8 cellular contexts compared by ENCODE assay signal in genomic region chr15:65212097-65212496, GRCh38. TPM values are rescaled to one million over a fixed set of nuclear protein-coding genes. Genes with fewer than 3 reads are reported as not detected.
A peak's percentile ranks its signal among the peaks of the same experiment; 100 is the strongest.
DNase-seq lines count a peak whose midpoint lies in the region; ATAC-seq and TF ChIP-seq lines count a peak whose summit lies in the region.

No MANE protein-coding gene starts in this region.

- TF ChIP-seq CTCF in endothelial cell (IDR thresholded peaks at IDR 0.05; ENCODE audit: unreplicated experiment): peak; percentile 54

- no peaks in the 10 kb centered on the region for H3K4me1 Mint-ChIP-seq in endothelial cell (ENCODE audit: unreplicated experiment)

- no peak overlapping the region for H3K4me3 Mint-ChIP-seq in endothelial cell (ENCODE audit: unreplicated experiment)

- H3K36me3 Mint-ChIP-seq in endothelial cell (ENCODE audit: low read depth, unreplicated experiment): no peaks in the 10 kb centered on the region

- H3K9me3 Mint-ChIP-seq in endothelial cell (ENCODE audit: unreplicated experiment): no peaks in the 10 kb centered on the region

- no peak for ATAC-seq in GM19397 (IDR thresholded peaks at IDR 0.05; ENCODE audit: unreplicated experiment)

- peak; percentile 3 for DNase-seq in NCI-H2227 (lab: John Stamatoyannopoulos, UW; ENCODE audit: unreplicated experiment)
- DNase-seq in NCI-H2227 treated with DMSO at 0.1 percent for 48 hours (lab: John Stamatoyannopoulos, UW): no peak
- DNase-seq in SW480 (ENCODE audit: low spot score): peak; percentile 25
- peak; percentile 37 for DNase-seq in endothelial cell (ENCODE audit: low spot score)
- peak; percentile 65 for DNase-seq in stimulated activated CD4-positive, alpha-beta T cell treated with anti-CD3 and anti-CD28 coated beads, Interleukin-1b, Interleukin-23, amount 100 ng/mL, for 48 hours
- DNase-seq in GM03348 (ENCODE audit: low spot score): no peak
- no peak for DNase-seq in NCI-H1436 treated with DMSO at 0.1 percent for 48 hours (lab: John Stamatoyannopoulos, UW)

- H3K27me3 Mint-ChIP-seq in endothelial cell (ENCODE audit: unreplicated experiment): peaks cover 3% of the 10 kb centered on the region

- no peak overlapping the region for H3K27ac Mint-ChIP-seq in endothelial cell (ENCODE audit: unreplicated experiment)

RNA-seq across cellular contexts. Expression of gene CILP, which starts 0.8 kb away (rescaled TPM):
- not detected for total RNA-seq in endothelial cell (ENCODE audit: unreplicated experiment)

RNA-seq across cellular contexts. Expression of gene CLPX, which starts 27.0 kb away (rescaled TPM):
- 52.1 TPM for total RNA-seq in endothelial cell (ENCODE audit: unreplicated experiment)

Comparison
In these comparisons a context has a peak if more than half of its experiments do, and no peak if none do; other contexts are left out.
1. DNase-seq: peak in NCI-H2227 (single experiment), SW480 (single experiment), endothelial cell (single experiment) and stimulated activated CD4-positive, alpha-beta T cell treated with anti-CD3 and anti-CD28 coated beads, Interleukin-1b, Interleukin-23, amount 100 ng/mL, for 48 hours (single experiment); none in NCI-H2227 treated with DMSO at 0.1 percent for 48 hours (single experiment), GM03348 (single experiment) and NCI-H1436 treated with DMSO at 0.1 percent for 48 hours (single experiment).